Comparison of ENCODE assay signal across 8 cellular contexts in the genomic region with DNA sequence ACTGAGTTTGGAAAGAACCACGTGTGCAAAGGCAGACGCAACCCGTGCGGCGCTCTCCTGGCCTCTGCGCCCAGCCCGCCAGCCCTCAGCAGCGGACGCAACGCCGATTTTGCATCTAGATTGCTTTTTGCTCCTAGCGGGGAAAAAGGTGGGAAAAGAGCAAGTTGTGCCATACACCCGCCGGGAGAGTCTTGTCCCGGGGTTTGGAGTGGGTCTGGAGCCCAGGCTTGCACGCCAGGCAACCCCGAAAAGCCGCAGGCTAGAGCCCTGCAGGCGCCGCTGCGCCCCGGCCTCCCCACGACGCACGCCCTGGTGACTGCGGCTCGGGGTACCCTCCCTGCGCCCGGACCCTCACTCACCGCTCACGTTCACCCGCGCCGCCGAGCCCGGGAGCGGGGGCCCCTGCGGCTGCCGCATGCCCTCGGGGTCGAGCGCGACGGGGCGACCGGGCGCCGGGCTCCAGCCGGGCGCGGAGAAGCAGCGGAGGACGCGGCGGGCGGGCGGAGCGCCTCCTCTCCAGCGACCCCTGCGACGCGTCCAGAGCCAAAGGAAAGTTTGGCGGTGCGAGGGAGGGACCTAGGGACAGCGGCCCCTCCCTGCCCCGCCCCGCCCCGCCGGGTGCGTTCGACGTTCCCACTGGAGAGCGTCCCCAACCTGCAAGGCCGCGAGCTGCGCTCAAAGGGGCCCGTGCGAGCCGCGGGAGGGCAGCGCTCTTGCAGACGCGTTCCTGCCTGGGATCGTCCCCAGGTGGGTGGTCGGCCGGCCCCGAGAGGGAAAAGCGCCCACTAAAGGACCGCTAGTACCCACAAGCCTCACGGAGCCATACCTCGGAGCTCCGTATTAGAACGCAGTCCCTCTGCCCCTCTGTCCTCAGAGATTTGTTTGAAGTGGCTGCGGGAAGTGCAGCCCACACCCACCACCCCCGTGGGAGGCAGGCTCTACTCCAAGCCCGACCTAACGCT. TPM values are rescaled to one million over a fixed set of nuclear protein-coding genes. Genes with fewer than 3 reads are reported as not detected.
DNase-seq lines count a peak whose midpoint lies in the region; ATAC-seq, FAIRE-seq and TF ChIP-seq lines count a peak whose summit lies in the region.

A gene with protein sequence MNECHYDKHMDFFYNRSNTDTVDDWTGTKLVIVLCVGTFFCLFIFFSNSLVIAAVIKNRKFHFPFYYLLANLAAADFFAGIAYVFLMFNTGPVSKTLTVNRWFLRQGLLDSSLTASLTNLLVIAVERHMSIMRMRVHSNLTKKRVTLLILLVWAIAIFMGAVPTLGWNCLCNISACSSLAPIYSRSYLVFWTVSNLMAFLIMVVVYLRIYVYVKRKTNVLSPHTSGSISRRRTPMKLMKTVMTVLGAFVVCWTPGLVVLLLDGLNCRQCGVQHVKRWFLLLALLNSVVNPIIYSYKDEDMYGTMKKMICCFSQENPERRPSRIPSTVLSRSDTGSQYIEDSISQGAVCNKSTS (minus strand): TSS at position 550 of the 962 bp plus-strand sequence. CDS start 27,086 bp downstream, outside the sequence.

- DNase-seq in BJ (ENCODE audit: low read depth) (no peak), foreskin fibroblast (peak; percentile 35 to 72), retina (peak; percentile 80), GM19239 (ENCODE audit: insufficient read length, low spot score) (no peak)
- peak; percentile 56 for DNase-seq in activated CD8-positive, alpha-beta memory T cell treated with anti-CD3 and anti-CD28 coated beads, Interleukin-2, amount 50 U/mL, for 48 hours

- H3K4me3 ChIP-seq in BJ (ENCODE audit: low read depth, low read length) (peak within 1 kb of the TSS; percentile 20), foreskin fibroblast (ENCODE audit: low read depth in 1 of 2, low read length in 2 of 2) (peak within 1 kb of the TSS; percentile 43 to 61)

- ATAC-seq in HG03108 (IDR thresholded peaks at IDR 0.05; ENCODE audit: unreplicated experiment) = no peak
- no peak for ATAC-seq in GM18858 (IDR thresholded peaks at IDR 0.05; ENCODE audit: unreplicated experiment)

- FAIRE-seq in GM19239 (lab: Jason Lieb, UNC) = no peak

- no peaks in the 10 kb centered on the region for H3K36me3 ChIP-seq in BJ (ENCODE audit: control insufficient read depth, insufficient read depth, low read length)

- peaks cover 14% of the 10 kb centered on the region for H3K27me3 ChIP-seq in BJ (ENCODE audit: control insufficient read depth, insufficient read depth, low read length)

- CTCF ChIA-PET in BJ (lab: Yijun Ruan, JAX) = no interaction called here

- TF ChIP-seq CTCF in BJ (IDR thresholded peaks at IDR 0.05; ENCODE audit: insufficient read depth, low read depth, low read length) (no peak), LNCAP (IDR thresholded peaks at IDR 0.05) (peak; percentile 15; the same call in 1 of the 2 replicates), foreskin fibroblast (IDR thresholded peaks at IDR 0.05; ENCODE audit: low read depth, low read length) (no peak)

- POLR2A ChIA-PET in BJ (lab: Charles Lee) = no interaction called here

RNA-seq across cellular contexts. Expression of the gene that starts here (rescaled TPM):
- 0.05 TPM in 1 of 2 replicates, not detected in the other for polyA plus RNA-seq in BJ (2011; rRNA removed)
- polyA minus RNA-seq in BJ (2011; rRNA and poly(A)+ RNA removed) = 0.21 TPM in 1 of 2 replicates, not detected in the other

Comparison
In these comparisons a context has a peak if more than half of its experiments do, and no peak if none do; other contexts are left out.
1. DNase-seq: peak in activated CD8-positive, alpha-beta memory T cell treated with anti-CD3 and anti-CD28 coated beads, Interleukin-2, amount 50 U/mL, for 48 hours (single experiment), foreskin fibroblast (2 of 2) and retina (single experiment); none in BJ (single experiment) and GM19239 (single experiment).